ENCODE assay signal across 20 cellular contexts in genomic region chr15:26635105-26635504, GRCh38.
DNase-seq lines count a peak whose midpoint lies in the region; ATAC-seq and TF ChIP-seq lines count a peak whose summit lies in the region.
"Had no signal": no experiment of that assay in that cellular context is flagged by ENCODE, and none has a peak within 500 bp of the region (broad histone marks: within the 10 kb centered on the region; RNA-seq: fewer than 3 reads in every experiment).

No MANE protein-coding gene starts in this region.

- CTCF ChIA-PET in WTC11 (lab: Charles Lee) = no interaction called here

- no peaks in the 10 kb centered on the region for H3K9me3 Mint-ChIP-seq in GM23338
- H3K9me3 Mint-ChIP-seq in WTC11 = no peaks in the 10 kb centered on the region
- no peaks in the 10 kb centered on the region for H3K9me3 Mint-ChIP-seq in endodermal cell
- no peaks in the 10 kb centered on the region for H3K9me3 Mint-ChIP-seq in neural progenitor cell
- H3K9me3 Mint-ChIP-seq: H9 had no signal

- no peak overlapping the region for H3K4me2 ChIP-seq in GM23338
- no peak overlapping the region for H3K4me2 ChIP-seq in neural progenitor cell
- H3K4me2 ChIP-seq: BLaER1 had no signal

- peaks cover 4% of the 10 kb centered on the region; the same call in 1 of the 2 replicates for H4K20me1 ChIP-seq in GM23338 (replicated peaks; ENCODE audit: insufficient read depth)
- H4K20me1 ChIP-seq in neural progenitor cell (ENCODE audit: low read depth) = no peaks in the 10 kb centered on the region
- H4K20me1 ChIP-seq: BLaER1 had no signal

- H3K9ac ChIP-seq in endodermal cell (ENCODE audit: extremely low read depth, low read length, poor library complexity, severe bottlenecking) = no peak overlapping the region
- H3K9ac ChIP-seq in neural progenitor cell = no peak overlapping the region
- H3K9ac ChIP-seq: BLaER1, GM23248 had no signal

- H2AFZ ChIP-seq in GM23338 = no peak overlapping the region
- H2AFZ ChIP-seq in neural progenitor cell (replicated peaks) = no peak overlapping the region
- H2AFZ ChIP-seq: GM23248 had no signal

- no peaks in the 10 kb centered on the region for H3K36me3 ChIP-seq in GM23338 (ENCODE audit: insufficient read depth)
- H3K36me3 ChIP-seq in endodermal cell (ENCODE audit: control insufficient read depth, insufficient read depth, low read length) = no peaks in the 10 kb centered on the region
- no peaks in the 10 kb centered on the region for H3K36me3 ChIP-seq in neural progenitor cell
- no peaks in the 10 kb centered on the region for H3K36me3 ChIP-seq in BE2C
- H3K36me3 ChIP-seq: BLaER1 had no signal

- TF ChIP-seq CTCF in GM23338 (conservative IDR thresholded peaks at IDR 0.05; ENCODE audit: low read depth in 2 of 2) (no peak), WTC11 (IDR thresholded peaks at IDR 0.05) (no peak), endodermal cell (conservative IDR thresholded peaks at IDR 0.05) (no peak), neural progenitor cell (IDR thresholded peaks at IDR 0.05) (no peak), BE2C (IDR thresholded peaks at IDR 0.05; ENCODE audit: low read depth, low read length) (no peak)

- H3K9me2 ChIP-seq in GM23338 (ENCODE audit: insufficient read depth) = peaks cover 20% of the 10 kb centered on the region

- H3K27me3 ChIP-seq in GM23338 (ENCODE audit: insufficient read depth) = no peaks in the 10 kb centered on the region
- no peaks in the 10 kb centered on the region for H3K27me3 ChIP-seq in endodermal cell (ENCODE audit: control insufficient read depth, insufficient read depth, low read length, poor library complexity, severe bottlenecking)
- H3K27me3 ChIP-seq in neural progenitor cell = no peaks in the 10 kb centered on the region
- no peaks in the 10 kb centered on the region for H3K27me3 ChIP-seq in BE2C
- H3K27me3 ChIP-seq: BLaER1 had no signal

- peaks cover 64% of the 10 kb centered on the region for H3K4me1 ChIP-seq in GM23338 (ENCODE audit: insufficient read depth)
- peaks cover 18% of the 10 kb centered on the region for H3K4me1 ChIP-seq in endodermal cell (ENCODE audit: control insufficient read depth, insufficient read depth, low read length)
- peaks cover 9% of the 10 kb centered on the region for H3K4me1 ChIP-seq in neural progenitor cell
- peaks cover 10% of the 10 kb centered on the region; the same call in 1 of the 2 replicates for H3K4me1 ChIP-seq in BE2C
- H3K4me1 ChIP-seq: BLaER1 had no signal

- 88 to 89% methylated on average over 2 of the region's 2 CpGs for WGBS in endodermal cell (ENCODE audit: insufficient coverage in 1 of 2, insufficient read length in 1 of 2), 2 experiments

- ATAC-seq in GM23338 (no peak), WTC11 (no peak), HG02678 (IDR thresholded peaks at IDR 0.05; ENCODE audit: unreplicated experiment) (no peak)
- ATAC-seq: GM12878, HCT116 had no signal

- peak overlapping the region; percentile 76; the same call in 1 of the 2 replicates for H3K27ac Mint-ChIP-seq in GM23338
- peak overlapping the region; percentile 14; the same call in 1 of the 2 replicates for H3K27ac Mint-ChIP-seq in WTC11
- peak overlapping the region; percentile 80 for H3K27ac Mint-ChIP-seq in endodermal cell
- peak overlapping the region; percentile 43 for H3K27ac Mint-ChIP-seq in neural progenitor cell
- H3K27ac Mint-ChIP-seq: CD4-positive, CD25-positive, alpha-beta regulatory T cell; CD8-positive, alpha-beta memory T cell had no signal

- no peak overlapping the region for H3K4me3 ChIP-seq in GM23338
- H3K4me3 ChIP-seq in endodermal cell (ENCODE audit: low read length) = no peak overlapping the region
- no peak overlapping the region for H3K4me3 ChIP-seq in neural progenitor cell
- H3K4me3 ChIP-seq in BE2C (ENCODE audit: low read depth, low read length) = no peak overlapping the region
- H3K4me3 ChIP-seq: BLaER1, GM12878, GM23248 had no signal

- H3K4me1 Mint-ChIP-seq in GM23338 (peaks cover 86% of the 10 kb centered on the region), WTC11 (peaks cover 86% of the 10 kb centered on the region), endodermal cell (peaks cover 52% of the 10 kb centered on the region), neural progenitor cell (peaks cover 55% of the 10 kb centered on the region)
- H3K4me1 Mint-ChIP-seq: CD8-positive, alpha-beta memory T cell had no signal

- no peak for DNase-seq in GM23338 (ENCODE audit: low spot score)
- DNase-seq in WTC11 (ENCODE audit: low spot score) = no peak
- DNase-seq in endodermal cell = no peak
- no peak for DNase-seq in neural progenitor cell (ENCODE audit: low spot score)
- DNase-seq in BE2C = no peak
- DNase-seq in HuH-7 (ENCODE audit: low spot score) = no peak
- DNase-seq: 8988T; CD4-positive, CD25-positive, alpha-beta regulatory T cell; CD8-positive, alpha-beta memory T cell; DMS 273 treated with DMSO at 0.1 percent for 48 hours; DMS79; EL; GDM1; GM23248; H9 had no signal

- H3K27me3 Mint-ChIP-seq in GM23338 (ENCODE audit: insufficient read depth, low read depth, poor library complexity) = peaks cover 11% of the 10 kb centered on the region
- no peaks in the 10 kb centered on the region for H3K27me3 Mint-ChIP-seq in WTC11 (ENCODE audit: low read depth)
- H3K27me3 Mint-ChIP-seq in endodermal cell (ENCODE audit: insufficient read depth) = no peaks in the 10 kb centered on the region
- peaks cover 3% of the 10 kb centered on the region for H3K27me3 Mint-ChIP-seq in neural progenitor cell (ENCODE audit: insufficient read depth, low read depth)
- H3K27me3 Mint-ChIP-seq: CD4-positive, CD25-positive, alpha-beta regulatory T cell; CD8-positive, alpha-beta memory T cell had no signal

- H3K27ac ChIP-seq in GM23338 (ENCODE audit: low read depth) (no peak overlapping the region), endodermal cell (ENCODE audit: low read depth, low read length) (no peak overlapping the region), neural progenitor cell (no peak overlapping the region)
- H3K27ac ChIP-seq: BLaER1, C4-2B, GM23248 had no signal

- H3K79me2 ChIP-seq in GM23338 (replicated peaks; ENCODE audit: insufficient read depth) (peaks cover 78% of the 10 kb centered on the region), neural progenitor cell (ENCODE audit: low read depth) (no peaks in the 10 kb centered on the region)

- H3K4me3 Mint-ChIP-seq in GM23338 (no peak overlapping the region), WTC11 (no peak overlapping the region), endodermal cell (no peak overlapping the region), neural progenitor cell (no peak overlapping the region)
- H3K4me3 Mint-ChIP-seq: CD4-positive, CD25-positive, alpha-beta regulatory T cell; CD8-positive, alpha-beta memory T cell; H9 had no signal

- POLR2A ChIA-PET in WTC11 (lab: Charles Lee) = no interaction called here

- no peaks in the 10 kb centered on the region for H3K9me3 ChIP-seq in endodermal cell (ENCODE audit: control insufficient read depth, low read length)
- H3K9me3 ChIP-seq in neural progenitor cell (ENCODE audit: low read depth) = no peaks in the 10 kb centered on the region
- no peaks in the 10 kb centered on the region for H3K9me3 ChIP-seq in BE2C
- H3K9me3 ChIP-seq: BLaER1 had no signal

- H3F3A ChIP-seq in GM23338 (replicated peaks; ENCODE audit: low read depth) (peaks cover 4% of the 10 kb centered on the region; the same call in 1 of the 2 replicates), neural progenitor cell (ENCODE audit: low read depth) (no peaks in the 10 kb centered on the region)

- H3K36me3 Mint-ChIP-seq in GM23338 (ENCODE audit: low read depth) (peaks cover 12% of the 10 kb centered on the region; the same call in 2 of the 3 replicates), WTC11 (peaks cover 2% of the 10 kb centered on the region), endodermal cell (ENCODE audit: low read depth) (peaks cover 5% of the 10 kb centered on the region), neural progenitor cell (no peaks in the 10 kb centered on the region)
- H3K36me3 Mint-ChIP-seq: CD4-positive, CD25-positive, alpha-beta regulatory T cell; CD8-positive, alpha-beta memory T cell had no signal

TF ChIP-seq in WTC11, 78 proteins besides CTCF, POLR2A, EP300 and RAD21 (continues in another document):
- no peak for TF ChIP-seq IRF2 (CRISPR knock-in tag; IDR thresholded peaks at IDR 0.05; ENCODE audit: borderline replicate concordance, low read depth)
- TF ChIP-seq NFATC4 (CRISPR knock-in tag; IDR thresholded peaks at IDR 0.05) = no peak
- TF ChIP-seq GABPB1 (CRISPR knock-in tag; IDR thresholded peaks at IDR 0.05) = no peak
- no peak for TF ChIP-seq TEAD1 (CRISPR knock-in tag; IDR thresholded peaks at IDR 0.05)
- no peak for TF ChIP-seq USF2 (CRISPR knock-in tag; IDR thresholded peaks at IDR 0.05)
- TF ChIP-seq ZNF423 (CRISPR knock-in tag; IDR thresholded peaks at IDR 0.05) = no peak
- TF ChIP-seq FOXP1 (CRISPR knock-in tag; IDR thresholded peaks at IDR 0.05; ENCODE audit: borderline replicate concordance) = no peak
- no peak for TF ChIP-seq ZNF219 (CRISPR knock-in tag; IDR thresholded peaks at IDR 0.05; ENCODE audit: borderline replicate concordance)
- TF ChIP-seq SOX15 (CRISPR knock-in tag; IDR thresholded peaks at IDR 0.05) = no peak
- TF ChIP-seq ZMAT4 (CRISPR knock-in tag; IDR thresholded peaks at IDR 0.05) = no peak
- no peak for TF ChIP-seq CREB1 (CRISPR knock-in tag; IDR thresholded peaks at IDR 0.05)
- TF ChIP-seq ZNF317 (CRISPR knock-in tag; IDR thresholded peaks at IDR 0.05; ENCODE audit: borderline replicate concordance, low read depth) = no peak
- no peak for TF ChIP-seq TEAD4 (CRISPR knock-in tag; IDR thresholded peaks at IDR 0.05)
- TF ChIP-seq SMAD3 (CRISPR knock-in tag; IDR thresholded peaks at IDR 0.05; ENCODE audit: borderline replicate concordance) = no peak

Comparison
In these comparisons a context has a peak if more than half of its experiments do, and no peak if none do; other contexts are left out.
1. H3K27ac Mint-ChIP-seq: peak in every context shown above with its lines; median percentile 80 in endodermal cell; 76 in GM23338; 43 in neural progenitor cell; 14 in WTC11.